8 cellular contexts compared by ENCODE assay signal in genomic region chr17:32342603-32343325, GRCh38. TPM values are rescaled to one million over a fixed set of nuclear protein-coding genes. Genes with fewer than 3 reads are reported as not detected.
A peak's percentile ranks its signal among the peaks of the same experiment; 100 is the strongest.
DNase-seq lines count a peak whose midpoint lies in the region; ATAC-seq, FAIRE-seq and TF ChIP-seq lines count a peak whose summit lies in the region.

No MANE protein-coding gene starts in this region.

- peak overlapping the region; percentile 81 for H3K9ac ChIP-seq in endocrine pancreas (ENCODE audit: control insufficient read depth, insufficient read depth, low read length)

- H3K36me3 ChIP-seq in OCI-LY7 (ENCODE audit: insufficient read depth, low read length) = peaks cover 18% of the 10 kb centered on the region
- no peaks in the 10 kb centered on the region for H3K36me3 ChIP-seq in endocrine pancreas (ENCODE audit: control insufficient read depth, insufficient read depth, low read length)

- H3K9me3 ChIP-seq in OCI-LY7 (ENCODE audit: low read length) (no peaks in the 10 kb centered on the region), endocrine pancreas (ENCODE audit: control insufficient read depth, low read length) (no peaks in the 10 kb centered on the region)

- BruUV-seq in OCI-LY7 (replicated peaks; lab: Mats Ljungman, UMichigan) = TSS peak; percentile 67

- H3K4me1 ChIP-seq in OCI-LY7 (ENCODE audit: insufficient read depth, low read length, poor library complexity, severe bottlenecking) (peaks cover 15% of the 10 kb centered on the region), endocrine pancreas (ENCODE audit: control insufficient read depth, insufficient read depth, low read length) (no peaks in the 10 kb centered on the region)

- H3K4me3 ChIP-seq in OCI-LY7 (ENCODE audit: low read depth, low read length, poor library complexity, severe bottlenecking) (peak overlapping the region; percentile 87), endocrine pancreas (ENCODE audit: control insufficient read depth, insufficient read depth, low read length) (peak overlapping the region; percentile 78)

- H3K79me2 ChIP-seq in OCI-LY7 (ENCODE audit: insufficient read depth, low read depth, low read length) = peaks cover 16% of the 10 kb centered on the region; the same call in 1 of the 2 replicates

- peak overlapping the region; percentile 94 for H3K4me2 ChIP-seq in OCI-LY7 (ENCODE audit: low read length)

- intact Hi-C loops in OCI-LY7 (cut with micrococcal nuclease; ENCODE audit: unreplicated experiment) = no loop called here
- intact Hi-C loops in posterior vena cava (cut with DNase I) = no loop called here

- peak; percentile 28 for DNase-seq in ELR (ENCODE audit: low read depth)
- no peak for DNase-seq in OCI-LY7 (ENCODE audit: low spot score)
- peak; percentile 54 for DNase-seq in posterior vena cava (ENCODE audit: low spot score)
- no peak for DNase-seq in stimulated activated CD4-positive, alpha-beta T cell treated with anti-CD3 and anti-CD28 coated beads, Interleukin-15, amount 100 ng/mL, for 24 hours
- DNase-seq in GM19239 (ENCODE audit: insufficient read length, low spot score) = no peak
- no peak for DNase-seq in hypothalamus (lab: John Stamatoyannopoulos, UW)

- no peak for TF ChIP-seq CTCF in OCI-LY7 (conservative IDR thresholded peaks at IDR 0.05; ENCODE audit: low read length)

- peak overlapping the region; percentile 96 for H2AFZ ChIP-seq in OCI-LY7 (ENCODE audit: low read length)

- ATAC-seq in GM19395 (IDR thresholded peaks at IDR 0.05; ENCODE audit: unreplicated experiment) = no peak

- H4K20me1 ChIP-seq in OCI-LY7 (ENCODE audit: insufficient read depth, low read length) = no peaks in the 10 kb centered on the region

- H3K27me3 ChIP-seq in endocrine pancreas (ENCODE audit: control insufficient read depth, insufficient read depth, low read length) = no peaks in the 10 kb centered on the region

- POLR2A ChIA-PET in OCI-LY7 (lab: Charles Lee) = interaction anchor here (1.0 kb wide), 1 partner anchor 11 kb away, joined by 3 read pairs; no protein-coding TSS in a partner anchor

- CTCF ChIA-PET in OCI-LY7 (lab: Charles Lee; ENCODE audit: unreplicated experiment) = no interaction called here

- H3K27ac ChIP-seq in OCI-LY7 (ENCODE audit: low read depth, low read length, poor library complexity, severe bottlenecking) = no peak overlapping the region

- H3K9me2 ChIP-seq in OCI-LY7 (ENCODE audit: insufficient read depth, low read length) = no peaks in the 10 kb centered on the region

- FAIRE-seq in GM19239 (lab: Jason Lieb, UNC) = no peak

RNA-seq across cellular contexts. Expression of gene C17orf75, which starts 0.8 kb away (rescaled TPM):
- total RNA-seq in OCI-LY7 (2014; rRNA removed; shearing (Covaris generic)) = 70.9 and 106 TPM in 2 replicates
- total RNA-seq in OCI-LY7 (2022) (64.8 and 66.1 TPM in 2 replicates), posterior vena cava (10 to 100 TPM; 12.1 to 14.3 TPM)

RNA-seq across cellular contexts. Expression of gene ZNF207, which starts 7.2 kb away (rescaled TPM):
- total RNA-seq in OCI-LY7 (2014; rRNA removed; shearing (Covaris generic)) = 121 and 157 TPM in 2 replicates
- total RNA-seq in OCI-LY7 (2022) = 284 and 309 TPM in 2 replicates
- total RNA-seq in posterior vena cava = 100 to 1,000 TPM; 113 TPM

Comparison
In these comparisons a context has a peak if more than half of its experiments do, and no peak if none do; other contexts are left out.
1. DNase-seq: peak in ELR (single experiment) and posterior vena cava (single experiment); none in OCI-LY7 (single experiment), stimulated activated CD4-positive, alpha-beta T cell treated with anti-CD3 and anti-CD28 coated beads, Interleukin-15, amount 100 ng/mL, for 24 hours (single experiment), GM19239 (single experiment) and hypothalamus (0 of 51).
2. RNA of gene C17orf75, which starts 0.8 kb away (total RNA-seq): 64.8 to 106 TPM in OCI-LY7; 12.1 to 14.3 TPM in posterior vena cava; every median in the first group is over 4 times any median in the second.